In the genomic region with DNA sequence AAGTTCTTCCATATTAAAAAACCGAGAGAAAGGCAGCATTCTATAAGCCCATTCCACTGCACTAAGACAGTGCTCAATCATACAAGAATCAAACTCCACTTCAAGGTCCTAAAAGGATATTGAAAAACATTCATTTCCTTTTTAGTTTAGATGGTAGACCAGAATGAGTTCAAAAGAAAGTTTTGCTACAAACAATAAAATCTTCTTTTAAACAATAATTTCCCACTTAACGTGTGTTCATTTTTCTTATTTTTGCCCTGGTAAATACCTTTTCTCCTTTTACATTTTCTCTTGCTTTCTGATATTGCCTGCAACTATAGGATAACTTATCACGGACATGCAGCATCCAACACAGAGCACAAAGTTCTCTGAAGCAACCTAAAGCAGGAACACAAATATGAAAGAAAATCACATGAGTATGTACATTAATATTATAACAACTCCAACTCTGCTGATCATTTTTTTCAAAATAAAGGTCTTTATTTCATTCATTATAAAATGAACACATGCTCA, we compare ENCODE assay signal across 24 cellular contexts.
"Had no signal": no experiment of that assay in that cellular context is flagged by ENCODE, and none has a peak within 500 bp of the region (broad histone marks: within the 10 kb centered on the region; RNA-seq: fewer than 3 reads in every experiment).

No MANE protein-coding gene starts in this region.

- H3K27ac Mint-ChIP-seq: mesothelial cell of epicardium; naive B cell; natural killer cell; progenitor cell of endocrine pancreas; stimulated activated effector memory CD8-positive, alpha-beta T cell treated with anti-CD3 and anti-CD28 coated beads, Interleukin-12 subunit alpha, Interleukin-12 subunit beta, amount 100 ng/mL, for 72 hours; stimulated activated naive CD8-positive, alpha-beta T cell treated with anti-CD3 and anti-CD28 coated beads, Interleukin-15, Interleukin-2, amounts not matched to agents 100 ng/mL and 50 ng/mL, for 24 hours had no signal

- ATAC-seq: natural killer cell; right lobe of liver; stimulated activated effector memory CD8-positive, alpha-beta T cell treated with anti-CD3 and anti-CD28 coated beads, Interleukin-12 subunit alpha, Interleukin-12 subunit beta, amount 100 ng/mL, for 72 hours; upper lobe of right lung had no signal

- H3K4me1 ChIP-seq: left ventricle myocardium inferior, right atrium auricular region, right lobe of liver, suprapubic skin, tibial artery, upper lobe of right lung had no signal

- H3K4me3 ChIP-seq: hepatocyte, left ventricle myocardium inferior, lung, ovary, right atrium auricular region, right lobe of liver, skin epidermis, spleen, suprapubic skin, thoracic aorta, tibial artery, upper lobe of right lung had no signal

- H3K4me1 Mint-ChIP-seq: mesothelial cell of epicardium; natural killer cell; nephron progenitor cell; stimulated activated effector memory CD8-positive, alpha-beta T cell treated with anti-CD3 and anti-CD28 coated beads, Interleukin-12 subunit alpha, Interleukin-12 subunit beta, amount 100 ng/mL, for 72 hours had no signal

- H3K4me3 Mint-ChIP-seq: mesothelial cell of epicardium; naive B cell; natural killer cell; nephron progenitor cell; stimulated activated effector memory CD8-positive, alpha-beta T cell treated with anti-CD3 and anti-CD28 coated beads, Interleukin-12 subunit alpha, Interleukin-12 subunit beta, amount 100 ng/mL, for 72 hours; stimulated activated naive CD8-positive, alpha-beta T cell treated with anti-CD3 and anti-CD28 coated beads, Interleukin-15, Interleukin-2, amounts not matched to agents 100 ng/mL and 50 ng/mL, for 24 hours had no signal

- H3K4me2 ChIP-seq: hepatocyte had no signal

- H3K79me2 ChIP-seq: hepatocyte had no signal

- H3K27me3 ChIP-seq: hepatocyte, ovary, right atrium auricular region, right lobe of liver, spleen, suprapubic skin, tibial artery, upper lobe of right lung had no signal

- H3K27ac ChIP-seq: hepatocyte, left ventricle myocardium inferior, ovary, right atrium auricular region, right lobe of liver, skin epidermis, spleen, suprapubic skin, thoracic aorta, tibial artery, upper lobe of right lung had no signal

- H2AFZ ChIP-seq: hepatocyte had no signal

- DNase-seq: islet precursor cell; left ventricle myocardium inferior; mesendoderm; naive B cell; natural killer cell; nephron progenitor cell; ovary; right lobe of liver; spleen; stimulated activated CD4-positive, alpha-beta T cell treated with anti-CD3 and anti-CD28 coated beads, Interleukin-4, amount 100 ng/mL, for 24 hours; stimulated activated naive CD4-positive, alpha-beta T cell; tibial artery; trophoblast cell; upper lobe of right lung had no signal

- H3K36me3 ChIP-seq: ovary had no signal

- H3K9me3 Mint-ChIP-seq: mesothelial cell of epicardium; naive B cell; natural killer cell; nephron progenitor cell; stimulated activated effector memory CD8-positive, alpha-beta T cell treated with anti-CD3 and anti-CD28 coated beads, Interleukin-12 subunit alpha, Interleukin-12 subunit beta, amount 100 ng/mL, for 72 hours; stimulated activated naive CD8-positive, alpha-beta T cell treated with anti-CD3 and anti-CD28 coated beads, Interleukin-15, Interleukin-2, amounts not matched to agents 100 ng/mL and 50 ng/mL, for 24 hours had no signal

- H3K27me3 Mint-ChIP-seq: naive B cell; progenitor cell of endocrine pancreas; stimulated activated naive CD8-positive, alpha-beta T cell treated with anti-CD3 and anti-CD28 coated beads, Interleukin-15, Interleukin-2, amounts not matched to agents 100 ng/mL and 50 ng/mL, for 24 hours had no signal

- H3K9me3 ChIP-seq: left ventricle myocardium inferior, ovary, right atrium auricular region, right lobe of liver, spleen, suprapubic skin, thoracic aorta, tibial artery, upper lobe of right lung had no signal
